In genomic region chr9:105639936-105640335, GRCh38 we compare ENCODE assay signal across 20 cellular contexts. TPM values are rescaled to one million over a fixed set of nuclear protein-coding genes. Genes with fewer than 3 reads are reported as not detected.
DNase-seq lines count a peak whose midpoint lies in the region; ATAC-seq and TF ChIP-seq lines count a peak whose summit lies in the region.
"Had no signal": no experiment of that assay in that cellular context is flagged by ENCODE, and none has a peak within 500 bp of the region (broad histone marks: within the 10 kb centered on the region; RNA-seq: fewer than 3 reads in every experiment).

No MANE protein-coding gene starts in this region.

- peak overlapping the region; percentile 18 for H3K9ac ChIP-seq in Karpas-422 (ENCODE audit: low read length)
- H3K9ac ChIP-seq: GM23248 had no signal

- H3K36me3 Mint-ChIP-seq in activated naive CD8-positive, alpha-beta T cell treated with anti-CD3 and anti-CD28 coated beads, Interleukin-2, amount 50 U/mL, for 24 hours (ENCODE audit: low read depth) = peaks cover 11% of the 10 kb centered on the region

- H3K4me2 ChIP-seq in Karpas-422 (ENCODE audit: low read depth, low read length, poor library complexity, severe bottlenecking) = peak overlapping the region; percentile 71

- H3K27ac ChIP-seq in Karpas-422 (ENCODE audit: low read length) (peak overlapping the region; percentile 78), right atrium auricular region (no peak overlapping the region)
- H3K27ac ChIP-seq: GM23248 had no signal

- H3K9me3 Mint-ChIP-seq in activated naive CD8-positive, alpha-beta T cell treated with anti-CD3 and anti-CD28 coated beads, Interleukin-2, amount 50 U/mL, for 24 hours = no peaks in the 10 kb centered on the region
- H3K9me3 Mint-ChIP-seq: CD4-positive, alpha-beta T cell had no signal

- H3K27me3 ChIP-seq in Karpas-422 (ENCODE audit: low read length) = no peaks in the 10 kb centered on the region
- no peaks in the 10 kb centered on the region for H3K27me3 ChIP-seq in right atrium auricular region

- H4K20me1 ChIP-seq in Karpas-422 (ENCODE audit: insufficient read depth, low read depth, low read length) = no peaks in the 10 kb centered on the region

- no peak overlapping the region for H3K27ac Mint-ChIP-seq in activated naive CD8-positive, alpha-beta T cell treated with anti-CD3 and anti-CD28 coated beads, Interleukin-2, amount 50 U/mL, for 24 hours
- H3K27ac Mint-ChIP-seq: B cell; CD4-positive, alpha-beta T cell had no signal

- peak; percentile 49 for ATAC-seq in GM18517 (IDR thresholded peaks at IDR 0.05; ENCODE audit: unreplicated experiment)
- ATAC-seq in GM21390 (IDR thresholded peaks at IDR 0.05; ENCODE audit: unreplicated experiment) = peak; percentile 62
- no peak for ATAC-seq in HG03095 (IDR thresholded peaks at IDR 0.05; ENCODE audit: unreplicated experiment)
- no peak for ATAC-seq in activated naive CD8-positive, alpha-beta T cell treated with anti-CD3 and anti-CD28 coated beads, Interleukin-2, amount 50 U/mL, for 24 hours
- ATAC-seq in GM21515 (IDR thresholded peaks at IDR 0.05; ENCODE audit: unreplicated experiment) = no peak
- ATAC-seq: HCT116 had no signal

- no peaks in the 10 kb centered on the region for H3K27me3 Mint-ChIP-seq in activated naive CD8-positive, alpha-beta T cell treated with anti-CD3 and anti-CD28 coated beads, Interleukin-2, amount 50 U/mL, for 24 hours
- H3K27me3 Mint-ChIP-seq: B cell; CD4-positive, alpha-beta T cell had no signal

- no peaks in the 10 kb centered on the region for H3K79me2 ChIP-seq in Karpas-422 (ENCODE audit: low read length)

- no peaks in the 10 kb centered on the region for H3K36me3 ChIP-seq in Karpas-422 (ENCODE audit: insufficient read depth, low read length)
- peaks cover 7% of the 10 kb centered on the region for H3K36me3 ChIP-seq in right atrium auricular region

- H3K4me1 Mint-ChIP-seq in activated naive CD8-positive, alpha-beta T cell treated with anti-CD3 and anti-CD28 coated beads, Interleukin-2, amount 50 U/mL, for 24 hours = no peaks in the 10 kb centered on the region
- H3K4me1 Mint-ChIP-seq: B cell had no signal

- H3K4me3 ChIP-seq in Karpas-422 (ENCODE audit: low read length) (no peak overlapping the region), right atrium auricular region (no peak overlapping the region)
- H3K4me3 ChIP-seq: GM23248 had no signal

- TF ChIP-seq CTCF in right atrium auricular region (IDR thresholded peaks at IDR 0.05) = no peak

- H3K4me1 ChIP-seq in Karpas-422 (ENCODE audit: low read length) (peaks cover 79% of the 10 kb centered on the region), right atrium auricular region (no peaks in the 10 kb centered on the region)

- DNase-seq in Karpas-422 = peak; percentile 51
- DNase-seq in activated naive CD8-positive, alpha-beta T cell treated with anti-CD3 and anti-CD28 coated beads, Interleukin-2, amount 50 U/mL, for 24 hours = no peak
- no peak for DNase-seq in right atrium auricular region (ENCODE audit: low spot score)
- DNase-seq: C1 segment of cervical spinal cord; CD4-positive, alpha-beta T cell; DMS79; EL; GM23248; IMR-90; KBM-7 had no signal

- no peak overlapping the region for H3K4me3 Mint-ChIP-seq in activated naive CD8-positive, alpha-beta T cell treated with anti-CD3 and anti-CD28 coated beads, Interleukin-2, amount 50 U/mL, for 24 hours
- H3K4me3 Mint-ChIP-seq: B cell; CD4-positive, alpha-beta T cell had no signal

- 0 out of 2 replicates have a peak, but pooled peaks cover 2% of the 10 kb centered on the region for H3K9me3 ChIP-seq in Karpas-422 (ENCODE audit: low read length)
- H3K9me3 ChIP-seq in right atrium auricular region = peaks cover 0 to 18% of the 10 kb centered on the region in 2 donors

- H3K9me2 ChIP-seq in Karpas-422 (replicated peaks; ENCODE audit: insufficient read depth, low read length) = no peaks in the 10 kb centered on the region

- H2AFZ ChIP-seq in Karpas-422 (ENCODE audit: low read length) = no peak overlapping the region
- H2AFZ ChIP-seq: GM23248 had no signal

RNA-seq across cellular contexts. Expression of gene TAL2, which starts 22.3 kb away (rescaled TPM):
- total RNA-seq in Karpas-422 (2014; rRNA removed; shearing (Covaris generic); ENCODE audit: low replicate concordance) = 4.1 and 18.4 TPM in 2 replicates
- not detected for total RNA-seq in right atrium auricular region
- total RNA-seq: A172; CD4-positive, alpha-beta T cell; GM23248; HT-29; IMR-90; LHCN-M2; M059J had no signal

RNA-seq across cellular contexts. Expression of gene TMEM38B, which starts 54.4 kb away (rescaled TPM):
- total RNA-seq in Karpas-422 (2014; rRNA removed; shearing (Covaris generic); ENCODE audit: low replicate concordance) = 134 and 164 TPM in 2 replicates
- total RNA-seq in right atrium auricular region = 10 to 100 TPM; 38.1 to 56.7 TPM

Comparison
In these comparisons a context has a peak if more than half of its experiments do, and no peak if none do; other contexts are left out.
1. ATAC-seq: peak in GM18517 (single experiment) and GM21390 (single experiment); none in HG03095 (single experiment), activated naive CD8-positive, alpha-beta T cell treated with anti-CD3 and anti-CD28 coated beads, Interleukin-2, amount 50 U/mL, for 24 hours (single experiment) and GM21515 (single experiment).